In the genomic region with DNA sequence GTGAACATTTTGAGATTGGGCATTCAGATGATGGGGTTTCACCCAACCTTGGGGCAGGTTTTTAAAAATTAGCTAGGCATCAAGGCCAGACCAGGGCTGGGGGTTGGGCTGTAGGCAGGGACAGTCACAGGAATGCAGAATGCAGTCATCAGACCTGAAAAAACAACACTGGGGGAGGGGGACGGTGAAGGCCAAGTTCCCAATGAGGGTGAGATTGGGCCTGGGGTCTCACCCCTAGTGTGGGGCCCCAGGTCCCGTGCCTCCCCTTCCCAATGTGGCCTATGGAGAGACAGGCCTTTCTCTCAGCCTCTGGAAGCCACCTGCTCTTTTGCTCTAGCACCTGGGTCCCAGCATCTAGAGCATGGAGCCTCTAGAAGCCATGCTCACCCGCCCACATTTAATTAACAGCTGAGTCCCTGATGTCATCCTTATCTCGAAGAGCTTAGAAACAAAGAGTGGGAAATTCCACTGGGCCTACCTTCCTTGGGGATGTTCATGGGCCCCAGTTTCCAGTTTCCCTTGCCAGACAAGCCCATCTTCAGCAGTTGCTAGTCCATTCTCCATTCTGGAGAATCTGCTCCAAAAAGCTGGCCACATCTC, we compare ENCODE assay signal across 1 cellular context.
TF ChIP-seq lines count a peak whose summit lies in the region.

No MANE protein-coding gene starts in this region.

TF ChIP-seq in GM12878, 131 proteins besides CTCF, POLR2A, EP300 and RAD21:
- 0 out of 4 replicates have a peak, but pooled peaks of 1 of the 2 experiments have one; percentile 13 for TF ChIP-seq BHLHE40 (IDR thresholded peaks at IDR 0.05; ENCODE audit: borderline replicate concordance in 1 of 2, low read depth in 2 of 2, low read length in 1 of 2)
- peak; percentile 33; the same call in 1 of the 2 replicates for TF ChIP-seq ATF7 (IDR thresholded peaks at IDR 0.05; ENCODE audit: low read depth)
- TF ChIP-seq CHD2 (IDR thresholded peaks at IDR 0.05; ENCODE audit: borderline replicate concordance, low read depth, low read length): no peak
- peak; percentile 48 for TF ChIP-seq IKZF1 (conservative IDR thresholded peaks at IDR 0.05)
- no peak for TF ChIP-seq TAF1 (IDR thresholded peaks at IDR 0.05; ENCODE audit: borderline replicate concordance, low read depth, low read length)
- no peak for TF ChIP-seq CBX3 (IDR thresholded peaks at IDR 0.05; ENCODE audit: borderline replicate concordance, low read depth)
TF ChIP-seq in GM12878: peak in this region for 3.
